Comparison of ENCODE assay signal across 24 cellular contexts in genomic region chr5:60836131-60836530, GRCh38. TPM values are rescaled to one million over a fixed set of nuclear protein-coding genes. Genes with fewer than 3 reads are reported as not detected.
DNase-seq lines count a peak whose midpoint lies in the region; ATAC-seq, FAIRE-seq and TF ChIP-seq lines count a peak whose summit lies in the region.
"Had no signal": no experiment of that assay in that cellular context is flagged by ENCODE, and none has a peak within 500 bp of the region (broad histone marks: within the 10 kb centered on the region; RNA-seq: fewer than 3 reads in every experiment).

No MANE protein-coding gene starts in this region.

- H3K36me3 ChIP-seq in K562 (ENCODE audit: control insufficient read depth, insufficient read depth, low read length), result no peaks in the 10 kb centered on the region
- H3K36me3 ChIP-seq in keratinocyte (ENCODE audit: control insufficient read depth in 2 of 2, extremely low read depth in 1 of 2, insufficient read depth in 2 of 2, low read length in 2 of 2), result no peaks in the 10 kb centered on the region

- H3K9me3 ChIP-seq in K562 (replicated peaks; ENCODE audit: control insufficient read depth, insufficient read depth, low read depth, low read length) (no peaks in the 10 kb centered on the region), keratinocyte (ENCODE audit: control insufficient read depth, low read depth, low read length) (no peaks in the 10 kb centered on the region)

- H3K27me3 ChIP-seq in K562 (ENCODE audit: control insufficient read depth in 2 of 2, insufficient read depth in 2 of 2, low read length in 2 of 2) (no peaks in the 10 kb centered on the region), keratinocyte (ENCODE audit: control insufficient read depth, extremely low read depth, insufficient read depth, low read length) (no peaks in the 10 kb centered on the region)

- no peak overlapping the region for H2AFZ ChIP-seq in K562 (ENCODE audit: low read depth, low read length)
- no peak overlapping the region for H2AFZ ChIP-seq in keratinocyte (ENCODE audit: control insufficient read depth, low read length)

- dilution Hi-C loops in keratinocyte (cut with MboI; ENCODE audit: extremely low pct_ligation_motif_present, low sequenced_read_pairs), result no loop called here

- H3K9me1 ChIP-seq in K562 (ENCODE audit: control insufficient read depth, insufficient read depth, low read length), result no peaks in the 10 kb centered on the region
- H3K9me1 ChIP-seq in keratinocyte (ENCODE audit: control insufficient read depth, extremely low read depth, insufficient read depth, low read length), result no peaks in the 10 kb centered on the region

- H3K4me2 ChIP-seq in K562 (ENCODE audit: insufficient read depth, low read length) (no peak overlapping the region), keratinocyte (ENCODE audit: control insufficient read depth, extremely low read depth, insufficient read depth, low read depth, low read length) (no peak overlapping the region)

- WGBS in K562 (ENCODE audit: insufficient coverage, low coverage, missing lambda C conversion rate), result 14% methylated on average over 3 of the region's 3 CpGs

- H3K9ac ChIP-seq in K562 (ENCODE audit: insufficient read depth in 1 of 2, low read depth in 2 of 2, low read length in 2 of 2), result no peak overlapping the region
- H3K9ac ChIP-seq in keratinocyte (ENCODE audit: control insufficient read depth, extremely low read depth, insufficient read depth, low read length), result no peak overlapping the region

- CTCF ChIA-PET in K562 (lab: Yijun Ruan, JAX; ENCODE audit: low intra/inter-chr PET ratio), result no interaction called here

- no peak for DNase-seq in H54 (ENCODE audit: insufficient read length, low spot score)
- DNase-seq in K562 (ENCODE audit: extremely low read depth in 1 of 4, low spot score in 3 of 4), result no peak
- DNase-seq in keratinocyte (ENCODE audit: low read depth, low spot score), result no peak
- no peak for DNase-seq in EL
- no peak for DNase-seq in RKO (ENCODE audit: low spot score)
- DNase-seq in HuH-7.5 (ENCODE audit: low spot score), result no peak
- no peak for DNase-seq in amniotic stem cell (lab: John Stamatoyannopoulos, UW)
- DNase-seq: AML-193; Calu3; CD8-positive, alpha-beta memory T cell; DMS153; GDM1; H7; Karpas-422; MV-4-11; NCI-H1694; NCI-H2081 treated with DMSO at 0.1 percent for 48 hours; NCI-H2171 treated with DMSO at 0.1 percent for 48 hours; NCI-H446 treated with DMSO at 0.1 percent for 48 hours; NCI-H526 treated with DMSO at 0.1 percent for 48 hours; OCI-M1; Right ventricle myocardium superior had no signal

- POLR2A ChIA-PET in K562 (lab: Yijun Ruan, JAX), result no interaction called here

- TF ChIP-seq CTCF in K562 (IDR thresholded peaks at IDR 0.05 in 2 of 3, conservative IDR thresholded peaks at IDR 0.05 in 1 of 3; ENCODE audit: insufficient read depth in 2 of 3, low read depth in 1 of 3, low read length in 3 of 3) (no peak), keratinocyte (optimal IDR thresholded peaks at IDR 0.05 in 1 of 3, IDR thresholded peaks at IDR 0.05 in 1 of 3, conservative IDR thresholded peaks at IDR 0.05 in 1 of 3; ENCODE audit: extremely low read depth in 1 of 3, insufficient read depth in 2 of 3, low read length in 3 of 3) (no peak)

- H4K20me1 ChIP-seq in K562 (replicated peaks; ENCODE audit: control insufficient read depth, insufficient read depth, low read length) (no peaks in the 10 kb centered on the region), keratinocyte (ENCODE audit: control insufficient read depth, extremely low read depth, insufficient read depth, low read length) (no peaks in the 10 kb centered on the region)

- no peak for TF ChIP-seq EP300 in K562 (IDR thresholded peaks at IDR 0.05; ENCODE audit: low read length)

- H3K4me1 ChIP-seq in K562 (replicated peaks in 1 of 2; ENCODE audit: control insufficient read depth in 2 of 2, insufficient read depth in 2 of 2, low read length in 2 of 2) (peaks cover 0 to 6% of the 10 kb centered on the region in 2 experiments; a peak in 1 of 5 replicates), keratinocyte (ENCODE audit: control insufficient read depth, extremely low read depth, insufficient read depth, low read length) (peaks cover 20% of the 10 kb centered on the region)

- no TSS peak for BruUV-seq in K562 (replicated peaks; lab: Mats Ljungman, UMichigan)

- H3K4me3 ChIP-seq in K562, result no peak overlapping the region
- H3K4me3 ChIP-seq in keratinocyte (ENCODE audit: control insufficient read depth in 2 of 3, extremely low read depth in 1 of 3, insufficient read depth in 2 of 3, low read depth in 1 of 3, low read length in 3 of 3), result no peak overlapping the region

- FAIRE-seq in H54 (lab: Jason Lieb, UNC) (peak; percentile 20), K562 (lab: Jason Lieb, UNC) (no peak), keratinocyte (lab: Jason Lieb, UNC) (peak; percentile 69)
- FAIRE-seq: GM19239, RCC 7860 had no signal

- H3K79me2 ChIP-seq in K562 (ENCODE audit: control insufficient read depth, insufficient read depth, low read length) (no peaks in the 10 kb centered on the region; the same call in 2 of the 3 replicates), keratinocyte (ENCODE audit: control insufficient read depth, insufficient read depth, low read length) (no peaks in the 10 kb centered on the region)

- ATAC-seq in K562, result no peak

- in situ Hi-C loops in K562 (cut with MboI), result no loop called here

- TF ChIP-seq POLR2A in H54 (IDR thresholded peaks at IDR 0.05; ENCODE audit: low read depth, low read length) (no peak), K562 (conservative IDR thresholded peaks at IDR 0.05) (no peak)

- no peak for TF ChIP-seq RAD21 in K562 (CRISPR knock-in tag; conservative IDR thresholded peaks at IDR 0.05 in 1 of 2, IDR thresholded peaks at IDR 0.05 in 1 of 2)

- no peak overlapping the region for H3K27ac ChIP-seq in K562 (ENCODE audit: extremely low read depth, low read depth, low read length)
- H3K27ac ChIP-seq in keratinocyte (ENCODE audit: control insufficient read depth, insufficient read depth, low read length), result no peak overlapping the region

- intact Hi-C loops in K562 (cut with micrococcal nuclease), result no loop called here

TF ChIP-seq in K562, 482 proteins besides CTCF, POLR2A, EP300 and RAD21:
- TF ChIP-seq MEIS2 (IDR thresholded peaks at IDR 0.05; ENCODE audit: partially characterized antibody) (peak; percentile 32), ZC3H11A (IDR thresholded peaks at IDR 0.05; ENCODE audit: low read depth, low read length) (no peak)
TF ChIP-seq in K562: peak in this region for 1.

RNA-seq across cellular contexts. Expression of gene ELOVL7, which starts 7.9 kb away (rescaled TPM):
- total RNA-seq in K562 (2011; cell fraction: chromatin; rRNA removed; ENCODE audit: low replicate concordance), result 3.7 and 5.9 TPM in 2 replicates
- 1.3 and 3.4 TPM in 2 replicates for total RNA-seq in K562 (2011; cell fraction: nucleolus; rRNA removed)
- 4.6 and 7.0 TPM in 2 replicates for total RNA-seq in K562 (2011; cell fraction: nucleoplasm; rRNA removed)
- total RNA-seq in K562 (2014; rRNA removed) (4.5 and 5.8 TPM in 2 replicates), K562 (2014; rRNA removed; fragmentation: Illumina TruSeq; extraction: Trizol) (12.3 and 15.0 TPM in 2 replicates), K562 (2015; rRNA removed; fragmentation: Illumina TruSeq; extraction: Trizol) (6.7 and 8.2 TPM in 2 replicates), K562 (2021) (9.4 and 11.6 TPM in 2 replicates)
- polyA plus RNA-seq in K562 (2011; rRNA removed) (6.7 and 26.7 TPM in 2 replicates), K562 (2014; fragmentation: Illumina TruSeq; extraction: Trizol) (11.3 and 11.4 TPM in 2 replicates), K562 (2014; fragmentation: Nextera tagmentation; extraction: Ambion mirVana) (1 to 10 TPM; 4.6 to 5.6 TPM), K562 (2014; rRNA removed) (6.9 and 8.9 TPM in 2 replicates), keratinocyte (7.5 to 12.6 TPM (median 12.0 TPM) in 3 replicates)
- 1.6 and 15.0 TPM in 2 replicates for polyA plus RNA-seq in K562 (2011; cell fraction: cytosol; rRNA removed)
- polyA plus RNA-seq in K562 (2011; cell fraction: nucleus; rRNA removed), result 2.0 and 14.5 TPM in 2 replicates
- polyA plus RNA-seq in K562 (2012), result 6.4 and 13.8 TPM in 2 replicates
- 6.7 and 30.9 TPM in 2 replicates for polyA minus RNA-seq in K562 (2011; rRNA and poly(A)+ RNA removed)
- 4.1 and 12.1 TPM in 2 replicates for polyA minus RNA-seq in K562 (2011; cell fraction: cytosol; rRNA and poly(A)+ RNA removed)
- 0.81 and 6.9 TPM in 2 replicates for polyA minus RNA-seq in K562 (2011; cell fraction: nucleus; rRNA and poly(A)+ RNA removed)
- 20.1 TPM for polyA plus RNA-seq in keratinocyte (2011; ENCODE audit: low read depth)
- polyA plus RNA-seq in keratinocyte (2011; cell fraction: cytosol; rRNA removed), result 4.3 and 8.9 TPM in 2 replicates
- polyA plus RNA-seq in keratinocyte (2011; cell fraction: nucleus; rRNA removed), result 13.9 and 17.8 TPM in 2 replicates
- polyA plus RNA-seq in keratinocyte (2012; ENCODE audit: low replicate concordance), result 7.2 and 31.3 TPM in 2 replicates
- polyA minus RNA-seq in keratinocyte, result 5.4 to 16.9 TPM (median 13.7 TPM) in 3 replicates
- polyA minus RNA-seq in keratinocyte (2011; cell fraction: cytosol; rRNA and poly(A)+ RNA removed), result 6.1 TPM
- 17.7 and 29.4 TPM in 2 replicates for polyA minus RNA-seq in keratinocyte (2011; cell fraction: nucleus; rRNA and poly(A)+ RNA removed)
- polyA plus RNA-seq: CD8-positive, alpha-beta memory T cell had no signal
